Comparison of ENCODE assay signal across 26 cellular contexts in genomic region chr14:23575086-23575485, GRCh38. TPM values are rescaled to one million over a fixed set of nuclear protein-coding genes. Genes with fewer than 3 reads are reported as not detected.
DNase-seq lines count a peak whose midpoint lies in the region; TF ChIP-seq lines count a peak whose summit lies in the region.
"Had no signal": no experiment of that assay in that cellular context is flagged by ENCODE, and none has a peak within 500 bp of the region (broad histone marks: within the 10 kb centered on the region; RNA-seq: fewer than 3 reads in every experiment).

No MANE protein-coding gene starts in this region.

- H3K9me3 Mint-ChIP-seq in activated naive CD8-positive, alpha-beta T cell (ENCODE audit: low read depth): no peaks in the 10 kb centered on the region
- H3K9me3 Mint-ChIP-seq in activated naive CD8-positive, alpha-beta T cell treated with anti-CD3 and anti-CD28 coated beads for 36 hours: no peaks in the 10 kb centered on the region
- H3K9me3 Mint-ChIP-seq in brain (peaks cover 0 to 5% (median 3%) of the 10 kb centered on the region in 5 experiments), mesothelial cell of epicardium (no peaks in the 10 kb centered on the region)
- H3K9me3 Mint-ChIP-seq: activated naive CD4-positive, alpha-beta T cell treated with anti-CD3 and anti-CD28 coated beads, Interleukin-2, amount 50 U/mL, for 72 hours; IgD-negative memory B cell; stimulated activated effector memory CD8-positive, alpha-beta T cell treated with anti-CD3 and anti-CD28 coated beads, Interleukin-12 subunit alpha, Interleukin-12 subunit beta, amount 100 ng/mL, for 72 hours; T-helper 2 cell treated with Interferon-gamma antibody and Interleukin-4, amounts not matched to agents 5 μg/mL and 100 μg/mL, for 36 hours had no signal

- TF ChIP-seq CTCF in brain (conservative IDR thresholded peaks at IDR 0.05): no peak
- TF ChIP-seq CTCF in mesothelial cell of epicardium (IDR thresholded peaks at IDR 0.05; ENCODE audit: unreplicated experiment): no peak
- no peak for TF ChIP-seq CTCF in suprapubic skin (IDR thresholded peaks at IDR 0.05)

- H3K27me3 Mint-ChIP-seq in activated naive CD8-positive, alpha-beta T cell: peaks cover 23% of the 10 kb centered on the region
- H3K27me3 Mint-ChIP-seq in activated naive CD8-positive, alpha-beta T cell treated with anti-CD3 and anti-CD28 coated beads for 36 hours: peaks cover 61% of the 10 kb centered on the region
- H3K27me3 Mint-ChIP-seq in brain: peaks cover 24% of the 10 kb centered on the region
- peaks cover 81% of the 10 kb centered on the region for H3K27me3 Mint-ChIP-seq in mesothelial cell of epicardium (ENCODE audit: low read depth)

- no peak overlapping the region for H3K4me3 ChIP-seq in suprapubic skin
- H3K4me3 ChIP-seq: SK-N-MC, uterus had no signal

- peaks cover 49% of the 10 kb centered on the region for H3K27me3 ChIP-seq in suprapubic skin

- H3K4me1 ChIP-seq in suprapubic skin: peaks cover 34% of the 10 kb centered on the region
- H3K4me1 ChIP-seq: uterus had no signal

- no peak for TF ChIP-seq EP300 in suprapubic skin (IDR thresholded peaks at IDR 0.05)

- no peak for DNase-seq in activated naive CD8-positive, alpha-beta T cell treated with anti-CD3 and anti-CD28 coated beads for 36 hours
- DNase-seq in mesothelial cell of epicardium (ENCODE audit: low spot score in 2 of 2, unreplicated experiment in 2 of 2): no peak
- peak; percentile 13 to 29 for DNase-seq in suprapubic skin (ENCODE audit: low spot score in 2 of 2)
- no peak for DNase-seq in NCI-H1694 (lab: John Stamatoyannopoulos, UW)
- no peak for DNase-seq in stimulated activated CD4-positive, alpha-beta T cell treated with anti-CD3 and anti-CD28 coated beads, Interleukin-2, amount 100 ng/mL, for 24 hours
- DNase-seq in pons (ENCODE audit: low spot score): no peak
- DNase-seq: activated CD4-positive, alpha-beta T cell treated with anti-CD3 and anti-CD28 coated beads, Interleukin-2, amount 50 U/mL, for 1 hour; BE2C; cerebellar nuclear complex; DMS79 treated with DMSO at 0.1 percent for 48 hours; left colon; NCI-H1105; NCI-H2081; NCI-H226; NCI-H774; small intestine; uterus had no signal

- WGBS in suprapubic skin: 78% methylated on average over 2 of the region's 2 CpGs

- no peaks in the 10 kb centered on the region for H3K36me3 ChIP-seq in suprapubic skin
- H3K36me3 ChIP-seq: BE2C, uterus had no signal

- no peaks in the 10 kb centered on the region for H3K36me3 Mint-ChIP-seq in activated naive CD8-positive, alpha-beta T cell
- no peaks in the 10 kb centered on the region for H3K36me3 Mint-ChIP-seq in activated naive CD8-positive, alpha-beta T cell treated with anti-CD3 and anti-CD28 coated beads for 36 hours
- H3K36me3 Mint-ChIP-seq in brain: peaks cover 19% of the 10 kb centered on the region
- peaks cover 3% of the 10 kb centered on the region for H3K36me3 Mint-ChIP-seq in mesothelial cell of epicardium
- H3K36me3 Mint-ChIP-seq: stimulated activated effector memory CD8-positive, alpha-beta T cell treated with anti-CD3 and anti-CD28 coated beads, Interleukin-12 subunit alpha, Interleukin-12 subunit beta, amount 100 ng/mL, for 72 hours had no signal

- no peak overlapping the region for H3K27ac ChIP-seq in suprapubic skin
- H3K27ac ChIP-seq: RWPE1, SK-N-MC, uterus, VCaP had no signal

- H3K4me1 Mint-ChIP-seq in activated naive CD8-positive, alpha-beta T cell (ENCODE audit: low read depth): peaks cover 20% of the 10 kb centered on the region
- H3K4me1 Mint-ChIP-seq in activated naive CD8-positive, alpha-beta T cell treated with anti-CD3 and anti-CD28 coated beads for 36 hours: peaks cover 17% of the 10 kb centered on the region
- peaks cover 72% of the 10 kb centered on the region for H3K4me1 Mint-ChIP-seq in brain
- H3K4me1 Mint-ChIP-seq in mesothelial cell of epicardium: peaks cover 19% of the 10 kb centered on the region

- H3K4me3 Mint-ChIP-seq in activated naive CD8-positive, alpha-beta T cell: peak overlapping the region; percentile 3
- H3K4me3 Mint-ChIP-seq in activated naive CD8-positive, alpha-beta T cell treated with anti-CD3 and anti-CD28 coated beads for 36 hours: no peak overlapping the region
- peak overlapping the region; percentile 60 to 84 (median 67) for H3K4me3 Mint-ChIP-seq in brain
- peak overlapping the region; percentile 34 for H3K4me3 Mint-ChIP-seq in mesothelial cell of epicardium
- H3K4me3 Mint-ChIP-seq: stimulated activated effector memory CD8-positive, alpha-beta T cell treated with anti-CD3 and anti-CD28 coated beads, Interleukin-12 subunit alpha, Interleukin-12 subunit beta, amount 100 ng/mL, for 72 hours; T-helper 2 cell treated with Interferon-gamma antibody and Interleukin-4, amounts not matched to agents 5 μg/mL and 100 μg/mL, for 36 hours had no signal

- no peak for TF ChIP-seq POLR2A in suprapubic skin (IDR thresholded peaks at IDR 0.05)

- no peak overlapping the region for H3K27ac Mint-ChIP-seq in activated naive CD8-positive, alpha-beta T cell
- no peak overlapping the region for H3K27ac Mint-ChIP-seq in activated naive CD8-positive, alpha-beta T cell treated with anti-CD3 and anti-CD28 coated beads for 36 hours
- H3K27ac Mint-ChIP-seq in brain (peak overlapping the region in 4 of 5 experiments; percentile 17 to 89 (median 82)), mesothelial cell of epicardium (no peak overlapping the region)
- H3K27ac Mint-ChIP-seq: activated naive CD4-positive, alpha-beta T cell treated with anti-CD3 and anti-CD28 coated beads, Interleukin-2, amount 50 U/mL, for 72 hours; stimulated activated effector memory CD8-positive, alpha-beta T cell treated with anti-CD3 and anti-CD28 coated beads, Interleukin-12 subunit alpha, Interleukin-12 subunit beta, amount 100 ng/mL, for 72 hours; T-helper 2 cell treated with Interferon-gamma antibody and Interleukin-4, amounts not matched to agents 5 μg/mL and 100 μg/mL, for 36 hours had no signal

- H3K9me3 ChIP-seq in suprapubic skin: no peaks in the 10 kb centered on the region
- H3K9me3 ChIP-seq: BE2C, uterus had no signal

RNA-seq across cellular contexts. Expression of gene JPH4, which starts 3.5 kb away (rescaled TPM):
- total RNA-seq in activated naive CD8-positive, alpha-beta T cell treated with anti-CD3 and anti-CD28 coated beads for 36 hours: under 1 TPM; 0.72 to 0.74 TPM
- polyA plus RNA-seq in brain (ENCODE audit: insufficient read depth, low read depth, low replicate concordance): 39.2 TPM
- total RNA-seq in mesothelial cell of epicardium: 6.4 to 7.4 TPM (median 7.3 TPM) in 3 replicates
- under 1 TPM in 3 of 4 donors, not detected in 1; 0.30 to 0.60 (median 0.30) TPM for total RNA-seq in suprapubic skin
- total RNA-seq: activated naive CD4-positive, alpha-beta T cell treated with anti-CD3 and anti-CD28 coated beads, Interleukin-2, amount 50 U/mL, for 72 hours had no signal

RNA-seq across cellular contexts. Expression of gene AP1G2, which starts 7.5 kb away (rescaled TPM):
- total RNA-seq in activated naive CD8-positive, alpha-beta T cell treated with anti-CD3 and anti-CD28 coated beads for 36 hours: 100 to 1,000 TPM; 118 to 124 TPM
- polyA plus RNA-seq in brain (ENCODE audit: insufficient read depth, low read depth, low replicate concordance): 28.9 TPM
- 268 to 271 TPM (median 269 TPM) in 3 replicates for total RNA-seq in mesothelial cell of epicardium
- total RNA-seq in suprapubic skin: 100 to 1,000 TPM; 117 to 415 (median 150) TPM

RNA-seq across cellular contexts. Expression of gene THTPA, which starts 19.0 kb away (rescaled TPM):
- 1 to 10 TPM; 7.6 to 9.4 TPM for total RNA-seq in activated naive CD8-positive, alpha-beta T cell treated with anti-CD3 and anti-CD28 coated beads for 36 hours
- polyA plus RNA-seq in brain (ENCODE audit: insufficient read depth, low read depth, low replicate concordance): 48.6 TPM
- total RNA-seq in mesothelial cell of epicardium (13.9 to 17.7 TPM (median 15.2 TPM) in 3 replicates), suprapubic skin (10 to 100 TPM in 2 of 4 donors, 1 to 10 TPM in 2; 7.0 to 16.7 (median 11.8) TPM)

RNA-seq across cellular contexts. Expression of gene ZFHX2, which starts 23.5 kb away (rescaled TPM):
- total RNA-seq in activated naive CD8-positive, alpha-beta T cell treated with anti-CD3 and anti-CD28 coated beads for 36 hours: 1 to 10 TPM in 1 of 2 experiments, under 1 TPM in 1; 0.85 to 1.1 TPM
- polyA plus RNA-seq in brain (ENCODE audit: insufficient read depth, low read depth, low replicate concordance): 6.5 TPM
- 9.8 to 14.4 TPM (median 13.7 TPM) in 3 replicates for total RNA-seq in mesothelial cell of epicardium
- total RNA-seq in suprapubic skin: 1 to 10 TPM in 1 of 4 donors, under 1 TPM in 3; 0.16 to 1.4 (median 0.56) TPM

Comparison
In these comparisons a context has a peak if more than half of its experiments do, and no peak if none do; other contexts are left out.
1. H3K27ac Mint-ChIP-seq: peak in brain (4 of 5); none in activated naive CD8-positive, alpha-beta T cell (single experiment), activated naive CD8-positive, alpha-beta T cell treated with anti-CD3 and anti-CD28 coated beads for 36 hours (single experiment) and mesothelial cell of epicardium (single experiment).
2. DNase-seq: peak in suprapubic skin (2 of 2); none in activated naive CD8-positive, alpha-beta T cell treated with anti-CD3 and anti-CD28 coated beads for 36 hours (single experiment), mesothelial cell of epicardium (0 of 2), NCI-H1694 (single experiment), stimulated activated CD4-positive, alpha-beta T cell treated with anti-CD3 and anti-CD28 coated beads, Interleukin-2, amount 100 ng/mL, for 24 hours (0 of 2) and pons (single experiment).